Comparison of ENCODE assay signal across 14 cellular contexts in genomic region chr1:27144349-27144748, GRCh38. TPM values are rescaled to one million over a fixed set of nuclear protein-coding genes. Genes with fewer than 3 reads are reported as not detected.
DNase-seq lines count a peak whose midpoint lies in the region; ATAC-seq and TF ChIP-seq lines count a peak whose summit lies in the region.
"Had no signal": no experiment of that assay in that cellular context is flagged by ENCODE, and none has a peak within 500 bp of the region (broad histone marks: within the 10 kb centered on the region; RNA-seq: fewer than 3 reads in every experiment).

No MANE protein-coding gene starts in this region.

- TF ChIP-seq POLR2A in tibial nerve (IDR thresholded peaks at IDR 0.05), result no peak

- TF ChIP-seq EP300 in tibial nerve (IDR thresholded peaks at IDR 0.05), result no peak

- peak overlapping the region; percentile 19 for H3K27ac Mint-ChIP-seq in activated naive CD4-positive, alpha-beta T cell treated with anti-CD3 and anti-CD28 coated beads, Interleukin-2, amount 50 U/mL, for 24 hours
- H3K27ac Mint-ChIP-seq in chondrocyte (ENCODE audit: unreplicated experiment) (peak overlapping the region; percentile 36), neural progenitor cell (no peak overlapping the region)
- H3K27ac Mint-ChIP-seq: activated CD4-positive, alpha-beta T cell treated with anti-CD3 and anti-CD28 coated beads for 36 hours had no signal

- 83 to 93% methylated on average over 7 of the region's 7 CpGs for WGBS in tibial nerve, 2 donors

- H3K9me3 Mint-ChIP-seq in activated naive CD4-positive, alpha-beta T cell treated with anti-CD3 and anti-CD28 coated beads, Interleukin-2, amount 50 U/mL, for 24 hours, result no peaks in the 10 kb centered on the region
- no peaks in the 10 kb centered on the region for H3K9me3 Mint-ChIP-seq in chondrocyte (ENCODE audit: low read depth)
- H3K9me3 Mint-ChIP-seq in neural progenitor cell, result no peaks in the 10 kb centered on the region
- H3K9me3 Mint-ChIP-seq: activated T-cell treated with anti-CD3 and anti-CD28 coated beads, Interleukin-2, amount 50 U/mL, for 4 hours; natural killer cell treated with Interleukin-12 subunit alpha and Interleukin-12 subunit beta and Interleukin-15 and Interleukin-18, amount 100 ng/mL, for 72 hours had no signal

- H4K20me1 ChIP-seq in neural progenitor cell (ENCODE audit: low read depth), result peaks cover 15% of the 10 kb centered on the region

- no peaks in the 10 kb centered on the region for H3K9me3 ChIP-seq in muscle layer of colon (ENCODE audit: low read length)
- no peaks in the 10 kb centered on the region for H3K9me3 ChIP-seq in tibial artery
- H3K9me3 ChIP-seq in tibial nerve, result no peaks in the 10 kb centered on the region
- H3K9me3 ChIP-seq in neural progenitor cell (ENCODE audit: low read depth), result no peaks in the 10 kb centered on the region

- H3K27me3 ChIP-seq in muscle layer of colon (ENCODE audit: control insufficient read depth in 1 of 2, insufficient read depth in 2 of 2, low read length in 2 of 2) (no peaks in the 10 kb centered on the region), tibial artery (no peaks in the 10 kb centered on the region), tibial nerve (no peaks in the 10 kb centered on the region), neural progenitor cell (no peaks in the 10 kb centered on the region)

- H3K27me3 Mint-ChIP-seq in activated naive CD4-positive, alpha-beta T cell treated with anti-CD3 and anti-CD28 coated beads, Interleukin-2, amount 50 U/mL, for 24 hours, result no peaks in the 10 kb centered on the region
- H3K27me3 Mint-ChIP-seq in chondrocyte (ENCODE audit: low read depth) (no peaks in the 10 kb centered on the region), neural progenitor cell (ENCODE audit: insufficient read depth, low read depth) (peaks cover 4% of the 10 kb centered on the region)
- H3K27me3 Mint-ChIP-seq: activated CD4-positive, alpha-beta T cell treated with anti-CD3 and anti-CD28 coated beads for 36 hours; natural killer cell treated with Interleukin-12 subunit alpha and Interleukin-12 subunit beta and Interleukin-15 and Interleukin-18, amount 100 ng/mL, for 72 hours had no signal

- H3K27ac ChIP-seq in muscle layer of colon (ENCODE audit: low read depth, low read length) (peak overlapping the region; percentile 59), tibial artery (peak overlapping the region; percentile 79 to 84), tibial nerve (peak overlapping the region in 1 of 4 donors; percentile 30), neural progenitor cell (no peak overlapping the region)

- TF ChIP-seq CTCF in chondrocyte (IDR thresholded peaks at IDR 0.05) (no peak), tibial artery (IDR thresholded peaks at IDR 0.05) (no peak), tibial nerve (IDR thresholded peaks at IDR 0.05) (no peak), neural progenitor cell (IDR thresholded peaks at IDR 0.05) (no peak)

- peaks cover 3% of the 10 kb centered on the region for H3K36me3 Mint-ChIP-seq in activated naive CD4-positive, alpha-beta T cell treated with anti-CD3 and anti-CD28 coated beads, Interleukin-2, amount 50 U/mL, for 24 hours
- peaks cover 4% of the 10 kb centered on the region for H3K36me3 Mint-ChIP-seq in chondrocyte (ENCODE audit: low read depth)
- peaks cover 7% of the 10 kb centered on the region for H3K36me3 Mint-ChIP-seq in neural progenitor cell
- H3K36me3 Mint-ChIP-seq: natural killer cell treated with Interleukin-12 subunit alpha and Interleukin-12 subunit beta and Interleukin-15 and Interleukin-18, amount 100 ng/mL, for 72 hours had no signal

- no peak overlapping the region for H2AFZ ChIP-seq in neural progenitor cell (replicated peaks)

- peaks cover 31% of the 10 kb centered on the region for H3K79me2 ChIP-seq in neural progenitor cell (ENCODE audit: low read depth)

- H3K36me3 ChIP-seq in muscle layer of colon (ENCODE audit: insufficient read depth, low read length) (peaks cover 3% of the 10 kb centered on the region), tibial artery (no peaks in the 10 kb centered on the region), tibial nerve (no peaks in the 10 kb centered on the region), neural progenitor cell (no peaks in the 10 kb centered on the region)

- intact Hi-C loops in tibial artery (cut with DNase I; ENCODE audit: low total_unique reads), result no loop called here

- no peak for ATAC-seq in GM19395 (IDR thresholded peaks at IDR 0.05; ENCODE audit: unreplicated experiment)
- ATAC-seq: activated CD4-positive, alpha-beta T cell treated with anti-CD3 and anti-CD28 coated beads for 36 hours; activated T-cell treated with anti-CD3 and anti-CD28 coated beads, Interleukin-2, amount 50 U/mL, for 4 hours; natural killer cell treated with Interleukin-12 subunit alpha and Interleukin-12 subunit beta and Interleukin-15 and Interleukin-18, amount 100 ng/mL, for 72 hours had no signal

- H3K4me3 Mint-ChIP-seq in activated naive CD4-positive, alpha-beta T cell treated with anti-CD3 and anti-CD28 coated beads, Interleukin-2, amount 50 U/mL, for 24 hours, result no peak overlapping the region
- H3K4me3 Mint-ChIP-seq in chondrocyte (ENCODE audit: unreplicated experiment) (no peak overlapping the region), neural progenitor cell (no peak overlapping the region)
- H3K4me3 Mint-ChIP-seq: activated CD4-positive, alpha-beta T cell treated with anti-CD3 and anti-CD28 coated beads for 36 hours; activated T-cell treated with anti-CD3 and anti-CD28 coated beads, Interleukin-2, amount 50 U/mL, for 4 hours; natural killer cell treated with Interleukin-12 subunit alpha and Interleukin-12 subunit beta and Interleukin-15 and Interleukin-18, amount 100 ng/mL, for 72 hours had no signal

- no peak for DNase-seq in activated naive CD4-positive, alpha-beta T cell (lab: John Stamatoyannopoulos, UW)
- no peak for DNase-seq in chondrocyte (ENCODE audit: low spot score)
- no peak for DNase-seq in tibial artery
- no peak for DNase-seq in tibial nerve (ENCODE audit: low spot score in 2 of 2)
- no peak for DNase-seq in neural progenitor cell (ENCODE audit: low spot score)
- DNase-seq: activated CD4-positive, alpha-beta T cell treated with anti-CD3 and anti-CD28 coated beads for 36 hours; activated T-cell treated with anti-CD3 and anti-CD28 coated beads, Interleukin-2, amount 50 U/mL, for 4 hours; COR-L47; NCI-H345; T-helper 1 cell had no signal

- H3K4me1 ChIP-seq in muscle layer of colon (ENCODE audit: insufficient read depth, low read length), result peaks cover 67% of the 10 kb centered on the region
- H3K4me1 ChIP-seq in tibial artery, result peaks cover 0 to 78% (median 36%) of the 10 kb centered on the region in 4 donors
- peaks cover 0 to 30% (median 16%) of the 10 kb centered on the region in 4 donors for H3K4me1 ChIP-seq in tibial nerve
- peaks cover 7% of the 10 kb centered on the region for H3K4me1 ChIP-seq in neural progenitor cell

- no peak overlapping the region for H3K4me2 ChIP-seq in neural progenitor cell

- H3F3A ChIP-seq in neural progenitor cell (ENCODE audit: low read depth), result no peaks in the 10 kb centered on the region

- H3K4me1 Mint-ChIP-seq in activated naive CD4-positive, alpha-beta T cell treated with anti-CD3 and anti-CD28 coated beads, Interleukin-2, amount 50 U/mL, for 24 hours, result peaks cover 71% of the 10 kb centered on the region
- peaks cover 72% of the 10 kb centered on the region for H3K4me1 Mint-ChIP-seq in chondrocyte (ENCODE audit: low read depth)
- peaks cover 48% of the 10 kb centered on the region for H3K4me1 Mint-ChIP-seq in neural progenitor cell

- H3K4me3 ChIP-seq in muscle layer of colon (ENCODE audit: low read depth in 1 of 2, low read length in 2 of 2) (no peak overlapping the region), tibial artery (no peak overlapping the region), tibial nerve (no peak overlapping the region), neural progenitor cell (no peak overlapping the region)

- H3K9ac ChIP-seq in muscle layer of colon (ENCODE audit: low read length), result no peak overlapping the region
- H3K9ac ChIP-seq in neural progenitor cell, result no peak overlapping the region

RNA-seq across cellular contexts. Expression of gene SLC9A1, which starts 10.6 kb away (rescaled TPM):
- total RNA-seq in chondrocyte (53.9 to 55.4 TPM (median 54.6 TPM) in 3 replicates), tibial nerve (10 to 100 TPM in 1 of 4 donors, 1 to 10 TPM in 3; 5.9 to 21.9 (median 7.8) TPM), neural progenitor cell (ENCODE audit: low replicate concordance) (1.8 and 5.7 TPM in 2 replicates)
